In the genomic region with DNA sequence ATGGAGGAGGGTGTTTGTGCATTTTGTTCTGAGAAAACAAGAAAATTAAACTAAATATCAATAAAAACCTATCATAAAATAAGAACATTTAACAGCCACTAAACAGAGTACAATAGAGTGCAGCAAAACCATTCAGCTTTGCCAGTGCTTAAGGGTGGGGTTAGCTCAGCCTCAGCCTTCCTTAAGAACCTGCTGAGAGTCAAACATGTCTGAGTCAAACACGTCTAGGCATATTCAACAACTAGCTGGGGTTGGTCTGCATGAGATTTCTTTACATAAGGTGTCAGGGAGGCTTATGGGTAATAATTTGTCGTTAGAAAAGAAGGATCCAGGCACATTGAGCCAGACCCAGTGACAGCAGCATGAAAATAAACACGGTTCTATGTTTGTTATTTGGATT, we compare ENCODE assay signal across 21 cellular contexts.
DNase-seq lines count a peak whose midpoint lies in the region; ATAC-seq, FAIRE-seq and TF ChIP-seq lines count a peak whose summit lies in the region.
"Had no signal": no experiment of that assay in that cellular context is flagged by ENCODE, and none has a peak within 500 bp of the region (broad histone marks: within the 10 kb centered on the region; RNA-seq: fewer than 3 reads in every experiment).

No MANE protein-coding gene starts in this region.

- H3K4me1 ChIP-seq in Panc1 (ENCODE audit: control insufficient read depth, insufficient read depth, low read length) (no peaks in the 10 kb centered on the region), neuron (ENCODE audit: insufficient read depth, low read length) (peaks cover 35% of the 10 kb centered on the region)
- H3K4me1 ChIP-seq: gastroesophageal sphincter, parathyroid adenoma had no signal

- H3K9me3 ChIP-seq in Panc1 (ENCODE audit: control insufficient read depth, insufficient read depth, low read depth, low read length) (no peaks in the 10 kb centered on the region), neuron (ENCODE audit: low read length) (no peaks in the 10 kb centered on the region)
- H3K9me3 ChIP-seq: gastroesophageal sphincter had no signal

- CTCF ChIA-PET in Panc1 (lab: Charles Lee) = no interaction called here

- no peak for DNase-seq in H54 (ENCODE audit: insufficient read length, low spot score)
- no peak for DNase-seq in Panc1 (ENCODE audit: low read depth, low spot score)
- DNase-seq in foreskin fibroblast = no peak
- no peak for DNase-seq in posterior vena cava (ENCODE audit: low spot score)
- DNase-seq: activated CD4-positive, alpha-beta T cell treated with anti-CD3 and anti-CD28 coated beads, Interleukin-2, amount 10 ng/mL, durations not matched to agents 24 days and 14 days; activated effector memory CD4-positive, alpha-beta T cell treated with anti-CD3 and anti-CD28 coated beads, Interleukin-2, amount 50 U/mL, for 16 hours; activated T-cell treated with anti-CD3 and anti-CD28 coated beads, Interleukin-2, amount 50 U/mL, for 1 hour; NCI-H2029; NCI-H748 treated with DMSO at 0.1 percent for 48 hours; nephron progenitor cell; RPMI8226; stimulated activated naive B cell treated with anti-CD40 and anti-IgM and Interleukin-4, amounts not matched to agents 10 μg/mL and 1 μg/mL and 100 μg/mL, for 72 hours had no signal

- no peak for TF ChIP-seq POLR2A in H54 (IDR thresholded peaks at IDR 0.05; ENCODE audit: low read depth, low read length)

- H3K36me3 ChIP-seq in Panc1 (ENCODE audit: control insufficient read depth, insufficient read depth, low read length) (no peaks in the 10 kb centered on the region), neuron (ENCODE audit: insufficient read depth, low read length) (no peaks in the 10 kb centered on the region)
- H3K36me3 ChIP-seq: BLaER1 treated with 17β-estradiol and CSF1 and Interleukin-3, amounts not matched to agents 10 nM and 100 nM; gastroesophageal sphincter had no signal

- intact Hi-C loops in Panc1 (cut with micrococcal nuclease; ENCODE audit: unreplicated experiment) = no loop called here
- intact Hi-C loops in posterior vena cava (cut with DNase I) = no loop called here

- H2AFZ ChIP-seq in neuron (ENCODE audit: low read depth, low read length) = peak overlapping the region; percentile 76
- H2AFZ ChIP-seq: parathyroid adenoma had no signal

- peak; percentile 67 for FAIRE-seq in H54 (lab: Jason Lieb, UNC)
- FAIRE-seq: GM12892, urothelium cell line had no signal

- no TSS peak for BruUV-seq in Panc1 (replicated peaks; lab: Mats Ljungman, UMichigan)

- H3K27me3 ChIP-seq in Panc1 (ENCODE audit: control insufficient read depth, insufficient read depth, low read length) (no peaks in the 10 kb centered on the region), neuron (ENCODE audit: insufficient read depth, low read length) (no peaks in the 10 kb centered on the region)
- H3K27me3 ChIP-seq: BLaER1 treated with 17β-estradiol and CSF1 and Interleukin-3, amounts not matched to agents 10 nM and 100 nM; gastroesophageal sphincter had no signal

- no peak for ATAC-seq in Panc1
- ATAC-seq in esophagus mucosa = peak; percentile 94
- ATAC-seq in HG03159 (IDR thresholded peaks at IDR 0.05; ENCODE audit: unreplicated experiment) = no peak
- ATAC-seq: gastroesophageal sphincter; stimulated activated naive B cell treated with anti-CD40 and anti-IgM and Interleukin-4, amounts not matched to agents 10 μg/mL and 1 μg/mL and 100 μg/mL, for 72 hours had no signal

- peak overlapping the region; percentile 12; the same call in 1 of the 2 replicates for H3K27ac ChIP-seq in Panc1 (ENCODE audit: low read length)
- H3K27ac ChIP-seq: BLaER1 treated with 17β-estradiol and CSF1 and Interleukin-3, amounts not matched to agents 10 nM and 100 nM; gastroesophageal sphincter; parathyroid adenoma had no signal

- TF ChIP-seq CTCF in Panc1 (IDR thresholded peaks at IDR 0.05) = no peak
- TF ChIP-seq CTCF in foreskin fibroblast (IDR thresholded peaks at IDR 0.05; ENCODE audit: low read depth, low read length) = no peak

- no peak overlapping the region for H3K4me3 ChIP-seq in Panc1 (ENCODE audit: low read depth in 2 of 2, low read length in 2 of 2)
- H3K4me3 ChIP-seq in neuron (ENCODE audit: low read length) = no peak overlapping the region
- no peak overlapping the region for H3K4me3 ChIP-seq in foreskin fibroblast (ENCODE audit: low read depth in 1 of 2, low read length in 2 of 2)
- H3K4me3 ChIP-seq: BLaER1 treated with 17β-estradiol and CSF1 and Interleukin-3, amounts not matched to agents 10 nM and 100 nM; gastroesophageal sphincter; skin epidermis had no signal

- POLR2A ChIA-PET in Panc1 (lab: Charles Lee) = interaction anchor here (0.6 kb wide), 1 partner anchor 92 kb away, joined by 3 read pairs; no protein-coding TSS in a partner anchor

- in situ Hi-C loops in Panc1 (cut with HindIII; ENCODE audit: low pct_unique_long_range_greater_than_20kb, low sequenced_read_pairs) = no loop called here
